Comparison of ENCODE assay signal across 8 cellular contexts in the genomic region with DNA sequence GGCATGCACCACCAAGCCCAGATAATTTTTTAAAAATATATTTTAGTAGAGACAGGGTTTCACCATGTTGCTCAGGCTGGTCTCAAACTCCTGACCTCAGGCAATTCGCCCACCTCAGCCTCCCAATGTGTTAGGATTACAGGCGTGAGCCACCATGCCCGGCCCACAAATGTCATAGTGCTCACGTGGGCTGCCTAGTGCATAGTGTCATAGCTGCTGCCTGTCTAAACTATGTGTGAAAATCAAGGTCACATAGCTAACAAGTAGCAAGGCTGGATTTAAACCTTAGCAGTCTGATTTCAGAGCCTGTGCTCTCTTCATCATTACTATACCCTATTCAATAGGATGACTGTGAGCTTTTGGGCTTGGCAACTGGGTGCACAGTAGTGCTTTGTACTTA. TPM values are rescaled to one million over a fixed set of nuclear protein-coding genes. Genes with fewer than 3 reads are reported as not detected.
"Had no signal": no experiment of that assay in that cellular context is flagged by ENCODE, and none has a peak within 500 bp of the region (broad histone marks: within the 10 kb centered on the region; RNA-seq: fewer than 3 reads in every experiment).

No MANE protein-coding gene starts in this region.

- H3K4me1 Mint-ChIP-seq: GM23338, IgD-negative memory B cell had no signal

- H3K4me3 Mint-ChIP-seq: GM23338, H9, IgD-negative memory B cell had no signal

- H3K36me3 Mint-ChIP-seq: IgD-negative memory B cell had no signal

- H3K9me3 Mint-ChIP-seq: GM23338, H9, IgD-negative memory B cell had no signal

- ATAC-seq: GM23338, HepG2 had no signal

- H3K27ac Mint-ChIP-seq: GM23338, H9, IgD-negative memory B cell had no signal

- H3K27me3 Mint-ChIP-seq: IgD-negative memory B cell had no signal

- DNase-seq: H9, HCEC 1CT, KBM-7 had no signal

RNA-seq across cellular contexts. Expression of a gene that starts 10.3 kb away (rescaled TPM):
- total RNA-seq: GM23338, H1, H9, HepG2, HT1080 had no signal
- polyA plus RNA-seq: GM23338, H1, HepG2, IgD-negative memory B cell had no signal

RNA-seq across cellular contexts. Expression of a gene that starts 41.8 kb away (rescaled TPM):
- total RNA-seq: GM23338, H1, H9, HepG2 had no signal
- polyA plus RNA-seq: GM23338, H1, HepG2, IgD-negative memory B cell had no signal
